1 cellular context compared by ENCODE assay signal in the genomic region with DNA sequence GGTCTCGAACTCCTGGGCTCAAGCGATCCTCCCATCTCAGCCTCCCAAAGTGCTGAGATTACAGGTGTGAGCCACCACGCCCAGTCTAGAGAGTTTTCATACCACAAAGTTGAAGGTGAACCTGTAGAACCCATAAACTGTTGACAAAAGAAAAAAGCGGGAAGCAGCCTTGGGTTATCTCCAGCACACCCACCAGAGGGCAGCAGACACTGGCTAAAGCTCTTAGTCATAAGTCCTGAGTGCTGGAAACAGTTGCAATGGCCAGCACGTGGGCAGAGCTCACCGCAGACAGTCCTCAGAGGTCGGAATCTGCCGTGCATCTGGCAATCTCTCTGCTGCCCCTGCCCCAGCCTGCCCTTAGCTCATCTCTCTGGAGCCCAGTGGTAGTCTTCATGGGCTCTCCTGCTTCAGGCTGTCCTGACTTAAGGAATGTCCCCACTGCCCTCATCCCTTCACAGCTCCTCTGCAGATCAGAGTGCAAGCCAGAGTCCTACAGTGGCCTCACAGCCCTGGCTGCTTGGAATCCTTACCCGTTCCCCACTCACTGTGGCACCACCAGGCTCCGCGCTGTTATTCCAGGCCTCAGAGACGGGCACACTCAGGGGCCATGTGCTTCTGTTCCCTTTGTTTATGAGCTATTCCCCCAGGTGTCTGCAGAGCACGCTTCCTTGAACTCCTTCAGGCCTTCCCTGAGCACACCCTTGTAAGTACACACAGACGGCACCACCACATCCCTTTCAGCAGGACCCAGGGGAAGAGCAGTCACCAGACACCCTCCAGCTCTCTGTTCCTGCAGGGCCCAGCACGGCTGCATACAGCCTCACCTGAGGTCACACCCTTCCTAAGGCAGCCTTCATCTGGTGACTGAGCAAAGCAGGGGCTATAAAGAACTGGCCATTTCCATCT.
TF ChIP-seq lines count a peak whose summit lies in the region.

No MANE protein-coding gene starts in this region.

TF ChIP-seq in SK-N-SH treated with all-trans-retinoic acid at 6 μM for 48 hours, 23 proteins besides CTCF, POLR2A, EP300 and RAD21 (continued from another document):
- no peak for TF ChIP-seq TSHZ2 (CRISPR knock-in tag; IDR thresholded peaks at IDR 0.05)
- TF ChIP-seq ZNF565 (CRISPR knock-in tag; conservative IDR thresholded peaks at IDR 0.05; ENCODE audit: low read depth): no peak
- TF ChIP-seq ZFP30 (CRISPR knock-in tag; IDR thresholded peaks at IDR 0.05): no peak
- TF ChIP-seq GLIS3 (CRISPR knock-in tag; IDR thresholded peaks at IDR 0.05): no peak
- no peak for TF ChIP-seq BACH2 (CRISPR knock-in tag; IDR thresholded peaks at IDR 0.05; ENCODE audit: borderline replicate concordance)
